16 cellular contexts compared by ENCODE assay signal in genomic region chr18:57640236-57640635, GRCh38.
"Had no signal": no experiment of that assay in that cellular context is flagged by ENCODE, and none has a peak within 500 bp of the region (broad histone marks: within the 10 kb centered on the region; RNA-seq: fewer than 3 reads in every experiment).

No MANE protein-coding gene starts in this region.

- H3K36me3 ChIP-seq: adrenal gland had no signal

- FAIRE-seq: colon had no signal

- ATAC-seq: activated CD8-positive, alpha-beta memory T cell treated with anti-CD3 and anti-CD28 coated beads, Interleukin-2, amount 10 ng/mL, durations not matched to agents 7 days and 5 days; mucosa of descending colon; naive thymus-derived CD8-positive, alpha-beta T cell had no signal

- H3K9me3 Mint-ChIP-seq: naive thymus-derived CD8-positive, alpha-beta T cell had no signal

- H3K27ac ChIP-seq: adrenal gland, SK-N-MC had no signal

- H3K9me3 ChIP-seq: adrenal gland, mucosa of descending colon had no signal

- H3K4me3 ChIP-seq: adrenal gland, mucosa of descending colon, SK-N-MC had no signal

- H3K27me3 ChIP-seq: adrenal gland had no signal

- H3K4me1 ChIP-seq: adrenal gland had no signal

- H3K27me3 Mint-ChIP-seq: activated CD4-positive, alpha-beta memory T cell treated with anti-CD3 and anti-CD28 coated beads for 36 hours; activated CD8-positive, alpha-beta memory T cell treated with anti-CD3 and anti-CD28 coated beads, Interleukin-2, amount 10 ng/mL, durations not matched to agents 7 days and 5 days; naive thymus-derived CD8-positive, alpha-beta T cell had no signal

- H3K27ac Mint-ChIP-seq: activated CD4-positive, alpha-beta memory T cell treated with anti-CD3 and anti-CD28 coated beads for 36 hours; activated CD8-positive, alpha-beta memory T cell treated with anti-CD3 and anti-CD28 coated beads, Interleukin-2, amount 10 ng/mL, durations not matched to agents 7 days and 5 days had no signal

- H3K4me3 Mint-ChIP-seq: activated CD4-positive, alpha-beta memory T cell treated with anti-CD3 and anti-CD28 coated beads for 36 hours; activated CD8-positive, alpha-beta memory T cell treated with anti-CD3 and anti-CD28 coated beads, Interleukin-2, amount 10 ng/mL, durations not matched to agents 7 days and 5 days; naive thymus-derived CD8-positive, alpha-beta T cell had no signal

- DNase-seq: activated CD4-positive, alpha-beta memory T cell treated with anti-CD3 and anti-CD28 coated beads for 36 hours; activated CD4-positive, alpha-beta T cell treated with anti-CD3 and anti-CD28 coated beads for 1 hour; activated CD8-positive, alpha-beta memory T cell treated with anti-CD3 and anti-CD28 coated beads, Interleukin-2, amount 10 ng/mL, durations not matched to agents 7 days and 5 days; activated naive CD4-positive, alpha-beta T cell; adrenal gland; islet precursor cell; mammary epithelial cell; mucosa of descending colon; naive thymus-derived CD8-positive, alpha-beta T cell; nucleus accumbens; stimulated activated CD4-positive, alpha-beta T cell treated with anti-CD3 and anti-CD28 coated beads, Interleukin-15, amount 100 ng/mL, for 24 hours; stimulated activated CD4-positive, alpha-beta T cell treated with anti-CD3 and anti-CD28 coated beads, Interleukin-4, amount 100 ng/mL, for 1 hour; T-helper 1 cell; T1000 had no signal
